Comparison of ENCODE assay signal across 2 cellular contexts in the genomic region with DNA sequence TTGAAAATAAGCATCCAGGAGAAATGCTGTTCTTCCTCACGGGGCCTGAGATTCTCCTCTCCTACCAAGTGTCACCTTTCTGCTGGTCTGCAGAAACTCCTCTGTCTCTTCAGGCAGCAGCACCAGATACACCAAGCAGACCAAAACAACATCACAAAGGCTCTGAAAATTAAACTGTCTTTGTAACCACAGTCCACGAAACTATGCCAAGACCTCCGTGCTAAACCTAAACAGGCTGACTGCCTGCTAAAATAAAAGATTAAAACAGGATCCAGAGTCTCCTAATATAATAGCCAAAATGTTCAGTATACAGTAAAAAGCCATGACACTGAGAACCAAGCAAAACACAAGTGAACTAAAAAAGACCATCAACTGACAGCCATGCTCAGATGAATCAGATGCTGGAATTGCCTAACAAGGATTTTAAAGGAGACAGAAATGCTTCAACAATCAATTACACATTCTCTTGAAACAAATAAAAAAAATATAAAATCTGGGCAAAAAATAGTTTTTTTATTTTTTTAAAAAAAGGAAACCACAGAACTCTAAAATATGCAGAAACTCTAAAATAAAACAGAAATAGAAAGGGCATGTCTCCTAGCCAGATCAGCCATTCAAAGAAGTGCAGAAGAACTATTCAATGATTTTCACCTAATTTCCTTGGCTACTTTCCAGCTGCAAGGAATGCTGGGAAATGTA.
A peak's percentile ranks its signal among the peaks of the same experiment; 100 is the strongest.
TF ChIP-seq lines count a peak whose summit lies in the region.

No MANE protein-coding gene starts in this region.

TF ChIP-seq in HepG2, 621 proteins besides CTCF, POLR2A, EP300 and RAD21 (continues in another document):
- TF ChIP-seq ZNF720 (CRISPR knock-in tag; IDR thresholded peaks at IDR 0.05), result no peak
- 0 out of 2 replicates have a peak, but pooled peaks have one; percentile 5 for TF ChIP-seq MYPOP (CRISPR knock-in tag; IDR thresholded peaks at IDR 0.05)
- TF ChIP-seq EHMT2 (IDR thresholded peaks at IDR 0.05; ENCODE audit: borderline replicate concordance, low read depth, low read length), result no peak
- TF ChIP-seq, protein P1, sequence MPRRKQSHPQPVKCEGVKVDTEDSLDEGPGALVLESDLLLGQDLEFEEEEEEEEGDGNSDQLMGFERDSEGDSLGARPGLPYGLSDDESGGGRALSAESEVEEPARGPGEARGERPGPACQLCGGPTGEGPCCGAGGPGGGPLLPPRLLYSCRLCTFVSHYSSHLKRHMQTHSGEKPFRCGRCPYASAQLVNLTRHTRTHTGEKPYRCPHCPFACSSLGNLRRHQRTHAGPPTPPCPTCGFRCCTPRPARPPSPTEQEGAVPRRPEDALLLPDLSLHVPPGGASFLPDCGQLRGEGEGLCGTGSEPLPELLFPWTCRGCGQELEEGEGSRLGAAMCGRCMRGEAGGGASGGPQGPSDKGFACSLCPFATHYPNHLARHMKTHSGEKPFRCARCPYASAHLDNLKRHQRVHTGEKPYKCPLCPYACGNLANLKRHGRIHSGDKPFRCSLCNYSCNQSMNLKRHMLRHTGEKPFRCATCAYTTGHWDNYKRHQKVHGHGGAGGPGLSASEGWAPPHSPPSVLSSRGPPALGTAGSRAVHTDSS (CRISPR knock-in tag; conservative IDR thresholded peaks at IDR 0.05), result no peak
- no peak for TF ChIP-seq NR1H2 (CRISPR knock-in tag; IDR thresholded peaks at IDR 0.05; ENCODE audit: borderline replicate concordance, low read depth)
- TF ChIP-seq AHDC1 (CRISPR knock-in tag; IDR thresholded peaks at IDR 0.05; ENCODE audit: borderline replicate concordance), result no peak
- TF ChIP-seq ZNF737 (CRISPR knock-in tag; IDR thresholded peaks at IDR 0.05; ENCODE audit: borderline replicate concordance), result no peak
- TF ChIP-seq ZNF335 (CRISPR knock-in tag; IDR thresholded peaks at IDR 0.05), result peak; percentile 40; the same call in 1 of the 2 replicates
- TF ChIP-seq YEATS4 (CRISPR knock-in tag; IDR thresholded peaks at IDR 0.05; ENCODE audit: borderline replicate concordance), result peak; percentile 45; the same call in 1 of the 2 replicates
- no peak for TF ChIP-seq ZBTB8A (CRISPR knock-in tag; IDR thresholded peaks at IDR 0.05; ENCODE audit: borderline replicate concordance, low read depth)
- peak; percentile 21 for TF ChIP-seq TBL1XR1 (IDR thresholded peaks at IDR 0.05; ENCODE audit: borderline replicate concordance, low read length, partially characterized antibody)
- TF ChIP-seq AGO1 (IDR thresholded peaks at IDR 0.05; ENCODE audit: low read depth, low read length, poor library complexity, severe bottlenecking), result no peak
- no peak for TF ChIP-seq BCL6 (CRISPR knock-in tag; IDR thresholded peaks at IDR 0.05)
- 0 out of 2 replicates have a peak, but pooled peaks have one; percentile 43 for TF ChIP-seq ZMAT3 (CRISPR knock-in tag; conservative IDR thresholded peaks at IDR 0.05)
- TF ChIP-seq CHD4 (IDR thresholded peaks at IDR 0.05; ENCODE audit: borderline replicate concordance, low read length), result peak; percentile 84; the same call in 1 of the 2 replicates
- no peak for TF ChIP-seq ELF4 (CRISPR knock-in tag; IDR thresholded peaks at IDR 0.05; ENCODE audit: borderline replicate concordance)
- TF ChIP-seq SUZ12 (IDR thresholded peaks at IDR 0.05; ENCODE audit: low read depth, low read length), result peak; percentile 74
- no peak for TF ChIP-seq ZNF776 (CRISPR knock-in tag; IDR thresholded peaks at IDR 0.05)
- no peak for TF ChIP-seq NFRKB (IDR thresholded peaks at IDR 0.05)
- 0 out of 2 replicates have a peak, but pooled peaks have one; percentile 46 for TF ChIP-seq RFXANK (CRISPR knock-in tag; IDR thresholded peaks at IDR 0.05)
- TF ChIP-seq TCF7L2 (IDR thresholded peaks at IDR 0.05; ENCODE audit: low read depth, low read length), result no peak

TF ChIP-seq in H1, 55 proteins besides CTCF, POLR2A, EP300 and RAD21:
- TF ChIP-seq TAF1 (IDR thresholded peaks at IDR 0.05; ENCODE audit: low read depth, low read length), result no peak
- no peak for TF ChIP-seq HDAC6 (IDR thresholded peaks at IDR 0.05; ENCODE audit: low read depth, low read length)
- TF ChIP-seq CHD2 (IDR thresholded peaks at IDR 0.05; ENCODE audit: low read length), result no peak
- TF ChIP-seq SP1 (IDR thresholded peaks at IDR 0.05; ENCODE audit: low read depth, low read length), result no peak
- no peak for TF ChIP-seq SIX5 (IDR thresholded peaks at IDR 0.05; ENCODE audit: low read depth, low read length)
- no peak for TF ChIP-seq GABPA (IDR thresholded peaks at IDR 0.05; ENCODE audit: borderline replicate concordance, insufficient read depth, low read length)
